Comparison of ENCODE assay signal across 8 cellular contexts in genomic region chr2:173997269-173997668, GRCh38. TPM values are rescaled to one million over a fixed set of nuclear protein-coding genes. Genes with fewer than 3 reads are reported as not detected.
A peak's percentile ranks its signal among the peaks of the same experiment; 100 is the strongest.
DNase-seq lines count a peak whose midpoint lies in the region; ATAC-seq and TF ChIP-seq lines count a peak whose summit lies in the region.

No MANE protein-coding gene starts in this region.

- ATAC-seq in GM19455 (IDR thresholded peaks at IDR 0.05; ENCODE audit: unreplicated experiment) (peak; percentile 87), HG03521 (IDR thresholded peaks at IDR 0.05; ENCODE audit: unreplicated experiment) (peak; percentile 97), esophagus mucosa (peak; percentile 74), psoas muscle (peak; percentile 91 to 97 (median 96))

- 19 to 33% (median 19%) methylated on average over 7 of the region's 7 CpGs for WGBS in psoas muscle, 3 donors

- no peaks in the 10 kb centered on the region for H3K36me3 ChIP-seq in psoas muscle (ENCODE audit: insufficient read depth in 1 of 2, low read depth in 1 of 2)

- intact Hi-C loops in psoas muscle (cut with DNase I), result no loop called here

- peak overlapping the region; percentile 14 for H3K27ac ChIP-seq in psoas muscle

- H3K9me3 ChIP-seq in psoas muscle, result no peaks in the 10 kb centered on the region

- H3K27ac Mint-ChIP-seq in T-helper 2 cell treated with Interferon-gamma antibody and Interleukin-4, amounts not matched to agents 5 μg/mL and 100 μg/mL, for 36 hours, result no peak overlapping the region

- no peaks in the 10 kb centered on the region for H3K27me3 ChIP-seq in psoas muscle (ENCODE audit: insufficient read depth in 3 of 3, low read length in 2 of 3)

- H3K4me1 ChIP-seq in psoas muscle, result peaks cover 25% of the 10 kb centered on the region

- no peaks in the 10 kb centered on the region for H3K36me3 Mint-ChIP-seq in T-helper 2 cell treated with Interferon-gamma antibody and Interleukin-4, amounts not matched to agents 5 μg/mL and 100 μg/mL, for 36 hours (ENCODE audit: low read depth)

- peaks cover 10% of the 10 kb centered on the region for H3K4me1 Mint-ChIP-seq in T-helper 2 cell treated with Interferon-gamma antibody and Interleukin-4, amounts not matched to agents 5 μg/mL and 100 μg/mL, for 36 hours (ENCODE audit: low read depth)

- H3K27me3 Mint-ChIP-seq in T-helper 2 cell treated with Interferon-gamma antibody and Interleukin-4, amounts not matched to agents 5 μg/mL and 100 μg/mL, for 36 hours (ENCODE audit: low read depth), result peaks cover 5% of the 10 kb centered on the region

- no peaks in the 10 kb centered on the region for H3K9me3 Mint-ChIP-seq in T-helper 2 cell treated with Interferon-gamma antibody and Interleukin-4, amounts not matched to agents 5 μg/mL and 100 μg/mL, for 36 hours

- no peak for TF ChIP-seq CTCF in psoas muscle (IDR thresholded peaks at IDR 0.05)

- DNase-seq in AML-193 (lab: John Stamatoyannopoulos, UW), result peak; percentile 96 to 98
- peak; percentile 84 to 89 for DNase-seq in psoas muscle
- no peak for DNase-seq in T-helper 2 cell treated with Interferon-gamma antibody and Interleukin-4, amounts not matched to agents 5 μg/mL and 100 μg/mL, for 36 hours (ENCODE audit: low spot score)
- DNase-seq in DMS114 treated with DMSO at 0.1 percent for 48 hours (lab: John Stamatoyannopoulos, UW; ENCODE audit: unreplicated experiment), result no peak
- DNase-seq in DMS 273 (lab: John Stamatoyannopoulos, UW; ENCODE audit: unreplicated experiment), result no peak

- no peak overlapping the region for H3K4me3 Mint-ChIP-seq in T-helper 2 cell treated with Interferon-gamma antibody and Interleukin-4, amounts not matched to agents 5 μg/mL and 100 μg/mL, for 36 hours

- H3K4me3 ChIP-seq in psoas muscle, result no peak overlapping the region

RNA-seq across cellular contexts. Expression of gene SP3, which starts 32.1 kb away (rescaled TPM):
- 51.1 TPM for total RNA-seq in esophagus mucosa
- 10 to 100 TPM; 38.2 to 52.0 (median 45.4) TPM for total RNA-seq in psoas muscle
- 10 to 100 TPM; 13.9 to 23.1 (median 14.3) TPM for polyA plus RNA-seq in psoas muscle

Comparison
In these comparisons a context has a peak if more than half of its experiments do, and no peak if none do; other contexts are left out.
1. DNase-seq: peak in AML-193 (2 of 2) and psoas muscle (2 of 2); none in T-helper 2 cell treated with Interferon-gamma antibody and Interleukin-4, amounts not matched to agents 5 μg/mL and 100 μg/mL, for 36 hours (single experiment), DMS114 treated with DMSO at 0.1 percent for 48 hours (single experiment) and DMS 273 (single experiment).
2. Peak in every context shown above with its lines, with median percentiles within 50 percentile points of each other: ATAC-seq.